24 cellular contexts compared by ENCODE assay signal in the genomic region with DNA sequence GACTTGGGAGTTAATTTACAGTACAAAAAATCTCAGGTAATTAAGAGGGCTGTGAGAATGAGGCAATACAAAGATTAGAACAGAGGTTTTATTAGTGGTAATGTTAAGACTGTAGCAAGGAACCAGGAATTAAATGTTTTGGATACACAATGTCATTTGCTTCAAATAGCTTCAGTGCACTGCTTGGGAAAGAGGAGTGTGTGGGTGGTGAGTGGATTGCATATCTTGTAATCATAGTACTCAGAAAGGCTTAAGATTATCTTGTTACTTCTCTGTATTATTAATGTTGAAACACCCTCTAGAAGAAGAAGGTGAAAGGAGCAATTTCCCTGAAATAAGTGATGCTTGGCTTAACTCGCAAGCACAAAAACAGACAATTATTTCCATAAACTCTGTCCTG.
"Had no signal": no experiment of that assay in that cellular context is flagged by ENCODE, and none has a peak within 500 bp of the region (broad histone marks: within the 10 kb centered on the region; RNA-seq: fewer than 3 reads in every experiment).

No MANE protein-coding gene starts in this region.

- H3K79me2 ChIP-seq: parathyroid adenoma had no signal

- H3K27ac ChIP-seq: dorsolateral prefrontal cortex, gastrocnemius medialis, left ventricle myocardium inferior, parathyroid adenoma, psoas muscle, sigmoid colon, suprapubic skin, thyroid gland, uterus had no signal

- H3K9me3 ChIP-seq: gastrocnemius medialis, psoas muscle, sigmoid colon, thyroid gland had no signal

- H2AFZ ChIP-seq: parathyroid adenoma had no signal

- DNase-seq: cortex of kidney; dorsolateral prefrontal cortex; effector CD8-positive, alpha-beta T cell; gastrocnemius medialis; glutamatergic neuron; immature natural killer cell; kidney; left cardiac atrium; left ventricle myocardium inferior; mesenchymal stem cell; midbrain; occipital lobe; psoas muscle; retina; sigmoid colon; small intestine; stimulated activated CD4-positive, alpha-beta T cell treated with anti-CD3 and anti-CD28 coated beads, Interleukin-12 subunit alpha, Interleukin-12 subunit beta, amount 100 ng/mL, for 4 hours; stimulated activated naive CD8-positive, alpha-beta T cell treated with anti-CD3 and anti-CD28 coated beads, Interleukin-15, Interleukin-2, amounts not matched to agents 100 U/mL and 50 U/mL, for 24 hours; thyroid gland; uterus had no signal

- H3K9ac ChIP-seq: parathyroid adenoma had no signal

- H3K4me3 ChIP-seq: dorsolateral prefrontal cortex, gastrocnemius medialis, left ventricle myocardium inferior, lung, psoas muscle, sigmoid colon, suprapubic skin, thyroid gland, uterus had no signal

- H3K36me3 ChIP-seq: gastrocnemius medialis, left ventricle myocardium inferior, sigmoid colon, suprapubic skin, thyroid gland, uterus had no signal

- ATAC-seq: esophagus mucosa; gastrocnemius medialis; left cardiac atrium; psoas muscle; stimulated activated naive CD8-positive, alpha-beta T cell treated with anti-CD3 and anti-CD28 coated beads, Interleukin-15, Interleukin-2, amounts not matched to agents 100 U/mL and 50 U/mL, for 24 hours had no signal

- H3K4me1 ChIP-seq: gastrocnemius medialis, left ventricle myocardium inferior, parathyroid adenoma, psoas muscle, sigmoid colon, suprapubic skin, thyroid gland, uterus had no signal

- H3K27me3 ChIP-seq: dorsolateral prefrontal cortex, gastrocnemius medialis, sigmoid colon, thyroid gland, uterus had no signal
